Comparison of ENCODE assay signal across 11 cellular contexts in the genomic region with DNA sequence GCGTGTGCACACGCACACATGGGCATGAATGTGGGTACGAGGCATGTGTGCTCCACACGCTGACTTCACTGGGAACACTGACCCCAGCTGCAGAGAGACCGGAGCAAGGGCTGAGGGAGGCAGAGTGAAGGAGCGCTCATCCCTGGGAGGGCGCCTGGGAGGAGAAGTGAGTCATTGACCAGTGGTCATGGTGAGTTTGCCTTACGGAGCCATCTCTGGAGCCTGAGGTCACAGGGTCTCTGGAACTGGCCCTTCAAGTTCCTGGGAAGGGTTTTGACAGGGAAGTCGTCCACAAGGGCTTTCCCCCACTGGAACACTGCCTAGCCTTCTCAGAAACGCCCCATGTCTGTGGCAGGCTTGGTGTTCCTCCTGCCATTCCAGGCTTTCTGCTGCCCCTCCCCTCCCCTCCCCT. TPM values are rescaled to one million over a fixed set of nuclear protein-coding genes. Genes with fewer than 3 reads are reported as not detected.
A peak's percentile ranks its signal among the peaks of the same experiment; 100 is the strongest.
DNase-seq lines count a peak whose midpoint lies in the region; ATAC-seq and TF ChIP-seq lines count a peak whose summit lies in the region.
"Had no signal": no experiment of that assay in that cellular context is flagged by ENCODE, and none has a peak within 500 bp of the region (broad histone marks: within the 10 kb centered on the region; RNA-seq: fewer than 3 reads in every experiment).

No MANE protein-coding gene starts in this region.

- H3K4me3 Mint-ChIP-seq in Calu3 (ENCODE audit: low read depth, unreplicated experiment) (no peak overlapping the region), endothelial cell (ENCODE audit: unreplicated experiment) (peak overlapping the region; percentile 59)
- H3K4me3 Mint-ChIP-seq: CD8-positive, alpha-beta T cell had no signal

- peaks cover 8% of the 10 kb centered on the region for H3K36me3 Mint-ChIP-seq in Calu3 (ENCODE audit: insufficient read depth, unreplicated experiment)
- peaks cover 5% of the 10 kb centered on the region for H3K36me3 Mint-ChIP-seq in endothelial cell (ENCODE audit: low read depth, unreplicated experiment)
- H3K36me3 Mint-ChIP-seq: CD8-positive, alpha-beta T cell had no signal

- no TSS peak for BruUV-seq in Calu3 (replicated peaks; lab: Mats Ljungman, UMichigan)

- ATAC-seq in GM19035 (IDR thresholded peaks at IDR 0.05; ENCODE audit: unreplicated experiment) (no peak), body of pancreas (no peak)
- ATAC-seq: CD8-positive, alpha-beta T cell; psoas muscle had no signal

- H3K27me3 Mint-ChIP-seq in Calu3 (ENCODE audit: unreplicated experiment) (no peaks in the 10 kb centered on the region), endothelial cell (ENCODE audit: unreplicated experiment) (peaks cover 12% of the 10 kb centered on the region)

- no peak for TF ChIP-seq CTCF in Calu3 (IDR thresholded peaks at IDR 0.05; ENCODE audit: unreplicated experiment)
- no peak for TF ChIP-seq CTCF in endothelial cell (IDR thresholded peaks at IDR 0.05; ENCODE audit: unreplicated experiment)
- no peak for TF ChIP-seq CTCF in body of pancreas (IDR thresholded peaks at IDR 0.05)

- no peaks in the 10 kb centered on the region for H3K9me3 Mint-ChIP-seq in Calu3 (ENCODE audit: low read depth, unreplicated experiment)
- H3K9me3 Mint-ChIP-seq in endothelial cell (ENCODE audit: unreplicated experiment) = no peaks in the 10 kb centered on the region
- H3K9me3 Mint-ChIP-seq: CD8-positive, alpha-beta T cell had no signal

- no peak overlapping the region for H3K27ac ChIP-seq in body of pancreas
- H3K27ac ChIP-seq: psoas muscle had no signal

- peak overlapping the region; percentile 37 for H3K27ac Mint-ChIP-seq in Calu3 (ENCODE audit: unreplicated experiment)
- H3K27ac Mint-ChIP-seq in endothelial cell (ENCODE audit: unreplicated experiment) = peak overlapping the region; percentile 14
- H3K27ac Mint-ChIP-seq: CD8-positive, alpha-beta T cell had no signal

- no peaks in the 10 kb centered on the region for H3K36me3 ChIP-seq in MG63
- H3K36me3 ChIP-seq in body of pancreas (replicated peaks in 1 of 2; ENCODE audit: insufficient read depth in 1 of 2, low read depth in 2 of 2) = no peaks in the 10 kb centered on the region

- no peak overlapping the region for H3K4me3 ChIP-seq in MG63
- H3K4me3 ChIP-seq in body of pancreas = no peak overlapping the region
- H3K4me3 ChIP-seq: psoas muscle had no signal

- peak; percentile 63 for DNase-seq in Calu3
- peak; percentile 95 for DNase-seq in MG63
- no peak for DNase-seq in endothelial cell (ENCODE audit: low spot score)
- DNase-seq in mesenteric fat pad (ENCODE audit: low spot score) = peak; percentile 82
- no peak for DNase-seq in NCI-H2171 (lab: John Stamatoyannopoulos, UW)
- no peak for DNase-seq in cerebellar cortex (ENCODE audit: low spot score)
- no peak for DNase-seq in body of pancreas
- DNase-seq: CD8-positive, alpha-beta T cell; NCI-H1436 had no signal

- H3K27me3 ChIP-seq in MG63 (no peaks in the 10 kb centered on the region), body of pancreas (no peaks in the 10 kb centered on the region)

- H3K4me1 Mint-ChIP-seq in Calu3 (ENCODE audit: low read depth, unreplicated experiment) = peaks cover 30% of the 10 kb centered on the region
- peaks cover 55% of the 10 kb centered on the region for H3K4me1 Mint-ChIP-seq in endothelial cell (ENCODE audit: unreplicated experiment)

- intact Hi-C loops in Calu3 (cut with micrococcal nuclease; ENCODE audit: unreplicated experiment) (loop anchor here (5.0 kb wide), 1 partner anchor 50 kb away; no protein-coding TSS in a partner anchor), body of pancreas (cut with DNase I) (no loop called here)

- H3K9me3 ChIP-seq in MG63 = no peaks in the 10 kb centered on the region
- H3K9me3 ChIP-seq in body of pancreas = no peaks in the 10 kb centered on the region
- H3K9me3 ChIP-seq: psoas muscle had no signal

- no peak for TF ChIP-seq POLR2A in body of pancreas (IDR thresholded peaks at IDR 0.05)

- H3K4me1 ChIP-seq in body of pancreas = no peaks in the 10 kb centered on the region

- CTCF ChIA-PET in Calu3 (lab: Charles Lee) = no interaction called here

- 75 to 83% methylated on average over 9 to 10 of the region's 10 CpGs for WGBS in body of pancreas, 2 donors

RNA-seq across cellular contexts. Expression of a gene that starts 14.3 kb away (rescaled TPM):
- 42.0 and 42.8 TPM in 2 replicates for total RNA-seq in Calu3 (2022)
- 31.5 and 33.4 TPM in 2 replicates for total RNA-seq in MG63 (2014; rRNA removed; shearing (Covaris generic); ENCODE audit: low replicate concordance)
- total RNA-seq in endothelial cell (ENCODE audit: unreplicated experiment) = 38.4 TPM
- total RNA-seq in mesenteric fat pad = 20.4 TPM
- 10 to 100 TPM; 18.7 to 46.5 TPM for total RNA-seq in body of pancreas

RNA-seq across cellular contexts. Expression of a gene that starts 15.2 kb away (rescaled TPM):
- 40.2 and 41.3 TPM in 2 replicates for total RNA-seq in Calu3 (2022)
- total RNA-seq in MG63 (2014; rRNA removed; shearing (Covaris generic); ENCODE audit: low replicate concordance) = 88.6 and 110 TPM in 2 replicates
- 367 TPM for total RNA-seq in endothelial cell (ENCODE audit: unreplicated experiment)
- 50.8 TPM for total RNA-seq in mesenteric fat pad
- 10 to 100 TPM; 17.8 to 21.3 TPM for total RNA-seq in body of pancreas

Comparison
In these comparisons a context has a peak if more than half of its experiments do, and no peak if none do; other contexts are left out.
1. DNase-seq: peak in Calu3 (single experiment), MG63 (single experiment) and mesenteric fat pad (single experiment); none in endothelial cell (single experiment), NCI-H2171 (single experiment), cerebellar cortex (single experiment) and body of pancreas (0 of 4).